Comparison of ENCODE assay signal across 8 cellular contexts in genomic region chr15:92914768-92915221, GRCh38. TPM values are rescaled to one million over a fixed set of nuclear protein-coding genes. Genes with fewer than 3 reads are reported as not detected.
DNase-seq lines count a peak whose midpoint lies in the region; ATAC-seq and TF ChIP-seq lines count a peak whose summit lies in the region.

No MANE protein-coding gene starts in this region.

- no peak overlapping the region for H2AFZ ChIP-seq in MM.1S (ENCODE audit: low read length)

- H3K27ac ChIP-seq in 22Rv1 (peak overlapping the region; percentile 84), SK-N-MC (peak overlapping the region; percentile 99), MM.1S (ENCODE audit: low read length) (no peak overlapping the region)

- TF ChIP-seq CTCF in 22Rv1 (IDR thresholded peaks at IDR 0.05) (no peak), glutamatergic neuron (IDR thresholded peaks at IDR 0.05; ENCODE audit: partially characterized antibody, unreplicated experiment) (no peak), MM.1S (IDR thresholded peaks at IDR 0.05; ENCODE audit: low read length) (no peak)

- H3K4me3 ChIP-seq in SK-N-MC (no peak overlapping the region), MM.1S (ENCODE audit: low read length) (no peak overlapping the region)

- peaks cover 2% of the 10 kb centered on the region for H3K9me3 Mint-ChIP-seq in glutamatergic neuron (ENCODE audit: unreplicated experiment)
- peaks cover 0 to 4% of the 10 kb centered on the region in 2 donors for H3K9me3 Mint-ChIP-seq in stimulated activated naive CD8-positive, alpha-beta T cell treated with anti-CD3 and anti-CD28 coated beads, Interleukin-15, amount 100 ng/mL, for 72 hours

- no peaks in the 10 kb centered on the region for H3K27me3 ChIP-seq in MM.1S (replicated peaks; ENCODE audit: insufficient read depth, low read length)

- H3K4me1 ChIP-seq in MM.1S (ENCODE audit: low read length), result peaks cover 7% of the 10 kb centered on the region; the same call in 1 of the 2 replicates

- no peak overlapping the region for H3K4me3 Mint-ChIP-seq in glutamatergic neuron (ENCODE audit: unreplicated experiment)
- peak overlapping the region; percentile 92 for H3K4me3 Mint-ChIP-seq in stimulated activated naive CD8-positive, alpha-beta T cell treated with anti-CD3 and anti-CD28 coated beads, Interleukin-15, amount 100 ng/mL, for 72 hours

- no peaks in the 10 kb centered on the region for H3K9me3 ChIP-seq in SK-N-MC (ENCODE audit: low read depth, low read length)
- H3K9me3 ChIP-seq in MM.1S (replicated peaks; ENCODE audit: insufficient read depth, low read length), result no peaks in the 10 kb centered on the region

- no peak overlapping the region for H3K9ac ChIP-seq in SK-N-MC (ENCODE audit: insufficient read length)
- H3K9ac ChIP-seq in MM.1S (ENCODE audit: low read length), result no peak overlapping the region

- peak overlapping the region; percentile 14 for H3K27ac Mint-ChIP-seq in glutamatergic neuron (ENCODE audit: unreplicated experiment)
- peak overlapping the region; percentile 97 for H3K27ac Mint-ChIP-seq in stimulated activated naive CD8-positive, alpha-beta T cell treated with anti-CD3 and anti-CD28 coated beads, Interleukin-15, amount 100 ng/mL, for 72 hours

- H3K4me1 Mint-ChIP-seq in glutamatergic neuron (ENCODE audit: low read depth, unreplicated experiment), result peaks cover 28% of the 10 kb centered on the region
- H3K4me1 Mint-ChIP-seq in stimulated activated naive CD8-positive, alpha-beta T cell treated with anti-CD3 and anti-CD28 coated beads, Interleukin-15, amount 100 ng/mL, for 72 hours, result peaks cover 89% of the 10 kb centered on the region

- DNase-seq in SK-N-MC (ENCODE audit: low read depth, low spot score) (no peak), glutamatergic neuron (no peak), MM.1S (no peak), NCI-H1105 (lab: John Stamatoyannopoulos, UW) (no peak)
- DNase-seq in stimulated activated naive CD8-positive, alpha-beta T cell treated with anti-CD3 and anti-CD28 coated beads, Interleukin-15, amount 100 ng/mL, for 72 hours, result peak in 1 of 2 donors; percentile 44

- H3K36me3 Mint-ChIP-seq in glutamatergic neuron (ENCODE audit: unreplicated experiment), result no peaks in the 10 kb centered on the region

- H3K4me2 ChIP-seq in MM.1S (ENCODE audit: low read depth, low read length), result no peak overlapping the region

- ATAC-seq in GM21529 (IDR thresholded peaks at IDR 0.05; ENCODE audit: unreplicated experiment) (peak; percentile 42), HG02763 (IDR thresholded peaks at IDR 0.05; ENCODE audit: unreplicated experiment) (no peak)
- peak; percentile 76 for ATAC-seq in stimulated activated naive CD8-positive, alpha-beta T cell treated with anti-CD3 and anti-CD28 coated beads, Interleukin-15, amount 100 ng/mL, for 72 hours

- peaks cover 12% of the 10 kb centered on the region; the same call in 1 of the 2 replicates for H3F3A ChIP-seq in MM.1S (ENCODE audit: insufficient read depth, low read length)

- H3K36me3 ChIP-seq in SK-N-MC (ENCODE audit: insufficient read depth, low read length) (peaks cover 34% of the 10 kb centered on the region), MM.1S (replicated peaks; ENCODE audit: insufficient read depth, low read length) (no peaks in the 10 kb centered on the region)

- no peaks in the 10 kb centered on the region for H4K20me1 ChIP-seq in MM.1S (ENCODE audit: insufficient read depth, low read length)

- no peaks in the 10 kb centered on the region for H3K9me2 ChIP-seq in MM.1S (replicated peaks; ENCODE audit: insufficient read depth, low read length)

- no peaks in the 10 kb centered on the region for H3K27me3 Mint-ChIP-seq in glutamatergic neuron (ENCODE audit: unreplicated experiment)
- H3K27me3 Mint-ChIP-seq in stimulated activated naive CD8-positive, alpha-beta T cell treated with anti-CD3 and anti-CD28 coated beads, Interleukin-15, amount 100 ng/mL, for 72 hours, result no peaks in the 10 kb centered on the region

- peaks cover 93% of the 10 kb centered on the region for H3K79me2 ChIP-seq in MM.1S (ENCODE audit: low read length)

RNA-seq across cellular contexts. Expression of gene CHD2, which starts 14.7 kb away (rescaled TPM):
- 201 TPM for total RNA-seq in glutamatergic neuron (ENCODE audit: unreplicated experiment)
